16 cellular contexts compared by ENCODE assay signal in genomic region chr9:107046692-107047091, GRCh38.
DNase-seq lines count a peak whose midpoint lies in the region; ATAC-seq, FAIRE-seq and TF ChIP-seq lines count a peak whose summit lies in the region.
"Had no signal": no experiment of that assay in that cellular context is flagged by ENCODE, and none has a peak within 500 bp of the region (broad histone marks: within the 10 kb centered on the region; RNA-seq: fewer than 3 reads in every experiment).

No MANE protein-coding gene starts in this region.

- no peaks in the 10 kb centered on the region for H3F3A ChIP-seq in PC-3 (ENCODE audit: low read length, unreplicated experiment)

- peak; percentile 76 for ATAC-seq in GM19455 (IDR thresholded peaks at IDR 0.05; ENCODE audit: unreplicated experiment)
- peak; percentile 95 for ATAC-seq in HG02840 (IDR thresholded peaks at IDR 0.05; ENCODE audit: low FRiP score, unreplicated experiment)
- peak; percentile 77 for ATAC-seq in HG03460 (IDR thresholded peaks at IDR 0.05; ENCODE audit: unreplicated experiment)
- ATAC-seq in PC-3: no peak
- ATAC-seq in pancreas: no peak
- no peak for ATAC-seq in heart right ventricle
- ATAC-seq: GM23338, left lung had no signal

- no peaks in the 10 kb centered on the region for H3K36me3 ChIP-seq in PC-3 (ENCODE audit: low read depth, low read length)
- no peaks in the 10 kb centered on the region for H3K36me3 ChIP-seq in pancreas
- no peaks in the 10 kb centered on the region for H3K36me3 ChIP-seq in heart right ventricle
- H3K36me3 ChIP-seq: left lung, neural progenitor cell had no signal

- no peaks in the 10 kb centered on the region for H3K9me2 ChIP-seq in PC-3 (replicated peaks; ENCODE audit: low read length)

- TF ChIP-seq CTCF in GM12865 (IDR thresholded peaks at IDR 0.05; ENCODE audit: insufficient read depth, low read depth, low read length, missing control alignments) (no peak), PC-3 (conservative IDR thresholded peaks at IDR 0.05; ENCODE audit: low read depth, low read length) (no peak), pancreas (IDR thresholded peaks at IDR 0.05) (no peak), heart right ventricle (IDR thresholded peaks at IDR 0.05) (no peak)

- no peaks in the 10 kb centered on the region for H3K27me3 ChIP-seq in PC-3 (ENCODE audit: low read length)
- H3K27me3 ChIP-seq in pancreas: no peaks in the 10 kb centered on the region
- no peaks in the 10 kb centered on the region for H3K27me3 ChIP-seq in heart right ventricle
- H3K27me3 ChIP-seq: left lung, neural progenitor cell had no signal

- no peak overlapping the region for H2AFZ ChIP-seq in PC-3 (ENCODE audit: low read length)
- H2AFZ ChIP-seq: GM23338 had no signal

- H3K4me2 ChIP-seq in PC-3 (ENCODE audit: low read length): no peak overlapping the region
- H3K4me2 ChIP-seq: GM23338, neural progenitor cell had no signal

- POLR2A ChIA-PET in PC-3 (lab: Charles Lee; ENCODE audit: unreplicated experiment): no interaction called here

- no peak overlapping the region for H3K27ac ChIP-seq in PC-3 (ENCODE audit: low read length)
- no peak overlapping the region for H3K27ac ChIP-seq in pancreas
- H3K27ac ChIP-seq in heart right ventricle: no peak overlapping the region
- H3K27ac ChIP-seq: left lung, neural progenitor cell had no signal

- 91 to 96% methylated on average over 1 of the region's 1 CpG for WGBS in pancreas, 2 donors
- WGBS in heart right ventricle, 2 donors: 96 to 100% methylated on average over 1 of the region's 1 CpG

- FAIRE-seq in pancreas (lab: Jason Lieb, UNC): no peak
- FAIRE-seq: astrocyte had no signal

- H3K9me3 ChIP-seq in PC-3 (ENCODE audit: low read length) (no peaks in the 10 kb centered on the region), pancreas (no peaks in the 10 kb centered on the region), heart right ventricle (no peaks in the 10 kb centered on the region)
- H3K9me3 ChIP-seq: left lung had no signal

- H3K79me2 ChIP-seq in PC-3 (ENCODE audit: low read length): no peaks in the 10 kb centered on the region

- CTCF ChIA-PET in PC-3 (lab: Charles Lee): no interaction called here

- no peak overlapping the region for H3K9ac ChIP-seq in PC-3 (ENCODE audit: low read length)
- H3K9ac ChIP-seq: neural progenitor cell had no signal

- intact Hi-C loops in PC-3 (cut with micrococcal nuclease) (no loop called here), pancreas (cut with DNase I) (no loop called here), heart right ventricle (cut with DNase I) (loop anchor here in 1 of 10 donors (10.0 kb wide), 1 partner anchor 392 kb away; no protein-coding TSS in a partner anchor)

- no peaks in the 10 kb centered on the region for H4K20me1 ChIP-seq in PC-3 (ENCODE audit: low read length)

- no TSS peak for BruUV-seq in PC-3 (replicated peaks; lab: Mats Ljungman, UMichigan)

- H3K4me3 ChIP-seq in GM12865 (ENCODE audit: low read depth, low read length) (no peak overlapping the region), PC-3 (ENCODE audit: low read length) (no peak overlapping the region), pancreas (no peak overlapping the region), heart right ventricle (no peak overlapping the region)
- H3K4me3 ChIP-seq: GM23338, left lung, neural progenitor cell had no signal

- DNase-seq in GM12865 (ENCODE audit: low read depth): peak; percentile 55
- DNase-seq in NCI-H82 (lab: John Stamatoyannopoulos, UW): no peak
- DNase-seq in PC-3: no peak
- DNase-seq in pancreas: no peak
- no peak for DNase-seq in heart right ventricle
- DNase-seq: ACHN; DND-41; effector memory CD4-positive, alpha-beta T cell; left lung; NCI-H2171 had no signal

- no peaks in the 10 kb centered on the region for H3K4me1 ChIP-seq in PC-3 (ENCODE audit: insufficient read depth, low read length)
- no peaks in the 10 kb centered on the region for H3K4me1 ChIP-seq in pancreas
- H3K4me1 ChIP-seq in heart right ventricle: peaks cover 0 to 8% (median 0%) of the 10 kb centered on the region in 9 donors
- H3K4me1 ChIP-seq: left lung had no signal

Comparison
In these comparisons a context has a peak if more than half of its experiments do, and no peak if none do; other contexts are left out.
1. ATAC-seq: peak in GM19455 (single experiment), HG02840 (single experiment) and HG03460 (single experiment); none in PC-3 (single experiment), pancreas (0 of 4) and heart right ventricle (0 of 8).